Comparison of ENCODE assay signal across 8 cellular contexts in the genomic region with DNA sequence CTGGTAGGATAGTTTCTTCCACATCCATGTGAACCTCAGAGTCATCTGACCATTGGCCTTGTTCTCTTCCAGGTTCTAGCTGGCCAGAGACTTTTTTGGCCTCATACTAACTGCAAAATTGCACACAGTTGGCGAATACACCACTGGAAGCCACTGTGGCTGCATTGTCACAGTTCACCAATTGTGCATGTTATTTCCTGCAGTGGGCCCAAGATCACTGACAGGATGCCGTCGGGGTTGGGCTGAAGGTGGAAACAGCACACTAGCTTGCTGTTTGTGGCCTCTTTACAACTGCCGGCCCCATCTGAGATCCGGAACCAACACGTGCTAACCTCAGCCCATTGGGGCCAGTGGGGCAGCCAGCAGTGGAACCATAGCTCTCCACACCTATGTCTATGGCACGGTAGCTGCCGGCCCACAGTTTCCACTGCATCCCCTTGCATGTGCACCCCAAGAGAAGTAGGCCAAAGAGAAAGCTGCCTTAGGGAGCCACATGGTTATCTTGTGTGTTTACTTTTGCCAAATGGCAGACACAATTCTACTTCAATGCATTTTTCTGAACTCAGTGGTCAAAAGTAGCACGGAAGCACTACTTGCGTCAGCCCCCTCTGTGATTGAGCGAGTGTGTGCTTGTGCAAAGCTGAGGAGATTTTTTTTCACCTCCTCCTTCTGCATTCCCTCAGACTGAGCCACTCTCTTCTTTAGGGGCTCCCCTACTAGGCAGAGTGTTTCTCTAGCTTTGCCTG.
A peak's percentile ranks its signal among the peaks of the same experiment; 100 is the strongest.
DNase-seq lines count a peak whose midpoint lies in the region; ATAC-seq and TF ChIP-seq lines count a peak whose summit lies in the region.

No MANE protein-coding gene starts in this region.

- peak; percentile 17 to 34 for TF ChIP-seq RAD21 in liver (IDR thresholded peaks at IDR 0.05)

- H3K4me1 ChIP-seq in liver (ENCODE audit: control insufficient read depth in 4 of 4, insufficient read depth in 4 of 4, low read length in 3 of 4) (peaks cover 0 to 11% (median 7%) of the 10 kb centered on the region in 4 donors), subcutaneous abdominal adipose tissue (ENCODE audit: control insufficient read depth in 5 of 5, insufficient read depth in 5 of 5, low read length in 5 of 5) (peaks cover 15 to 38% (median 30%) of the 10 kb centered on the region in 5 donors), A673 (ENCODE audit: insufficient read depth, low read length, poor library complexity, severe bottlenecking) (no peaks in the 10 kb centered on the region)

- TF ChIP-seq CTCF in liver (IDR thresholded peaks at IDR 0.05; ENCODE audit: low read depth, low read length, missing input control) (no peak), dorsolateral prefrontal cortex (IDR thresholded peaks at IDR 0.05 in 54 of 56, conservative IDR thresholded peaks at IDR 0.05 in 2 of 56; ENCODE audit: low read depth in 1 of 56, partially characterized antibody in 56 of 56) (no peak), A673 (conservative IDR thresholded peaks at IDR 0.05; ENCODE audit: low read depth, low read length) (no peak)

- POLR2A ChIA-PET in A673 (lab: Charles Lee; ENCODE audit: low non-redundant PET) = no interaction called here

- CTCF ChIA-PET in A673 (lab: Charles Lee) = no interaction called here

- DNase-seq in activated T-cell treated with anti-CD3 and anti-CD28 coated beads for 4 hours = peak; percentile 26
- no peak for DNase-seq in dorsolateral prefrontal cortex
- DNase-seq in H7 = no peak
- no peak for DNase-seq in A673 (ENCODE audit: low spot score)

- ATAC-seq in GM18909 (IDR thresholded peaks at IDR 0.05; ENCODE audit: poor library complexity, unreplicated experiment) = peak; percentile 56
- peak; percentile 60 for ATAC-seq in HG03175 (IDR thresholded peaks at IDR 0.05; ENCODE audit: unreplicated experiment)

- WGBS in liver = 73% methylated on average over 11 of the region's 11 CpGs

- no peak overlapping the region for H3K4me3 ChIP-seq in liver (ENCODE audit: low read depth in 1 of 3, low read length in 3 of 3)
- H3K4me3 ChIP-seq in subcutaneous abdominal adipose tissue (ENCODE audit: low read depth in 1 of 5, low read length in 5 of 5) = peak overlapping the region in 1 of 5 donors; percentile 27
- H3K4me3 ChIP-seq in dorsolateral prefrontal cortex = no peak overlapping the region
- H3K4me3 ChIP-seq in H7 (ENCODE audit: insufficient read depth, low read depth, low read length) = no peak overlapping the region
- no peak overlapping the region for H3K4me3 ChIP-seq in A673 (ENCODE audit: low read depth, low read length, poor library complexity, severe bottlenecking)

- H3K9ac ChIP-seq in liver (ENCODE audit: low read depth in 1 of 2, low read length in 2 of 2) (no peak overlapping the region), subcutaneous abdominal adipose tissue (ENCODE audit: low read length in 5 of 5) (peak overlapping the region in 1 of 5 donors; percentile 15)

- BruUV-seq in A673 (replicated peaks; lab: Mats Ljungman, UMichigan) = no TSS peak

- intact Hi-C loops in dorsolateral prefrontal cortex (cut with DNase I) (no loop called here), A673 (cut with micrococcal nuclease; ENCODE audit: unreplicated experiment) (no loop called here)

- H3K9me3 ChIP-seq in liver (ENCODE audit: control insufficient read depth in 4 of 4, low read length in 3 of 4) = no peaks in the 10 kb centered on the region
- H3K9me3 ChIP-seq in subcutaneous abdominal adipose tissue (ENCODE audit: control insufficient read depth in 5 of 5, low read length in 5 of 5) = no peaks in the 10 kb centered on the region
- no peaks in the 10 kb centered on the region for H3K9me3 ChIP-seq in A673 (ENCODE audit: low read depth, low read length, poor library complexity, severe bottlenecking)

- H3K27me3 ChIP-seq in liver (ENCODE audit: control insufficient read depth in 4 of 4, insufficient read depth in 4 of 4, low read length in 3 of 4) (no peaks in the 10 kb centered on the region), subcutaneous abdominal adipose tissue (ENCODE audit: control insufficient read depth in 5 of 5, insufficient read depth in 4 of 5, low read length in 5 of 5) (no peaks in the 10 kb centered on the region), dorsolateral prefrontal cortex (no peaks in the 10 kb centered on the region), H7 (ENCODE audit: control insufficient read depth, insufficient read depth, low read length) (no peaks in the 10 kb centered on the region), A673 (replicated peaks; ENCODE audit: insufficient read depth, low read depth, low read length, poor library complexity) (no peaks in the 10 kb centered on the region)

- H3K27ac ChIP-seq in liver (ENCODE audit: low read depth in 1 of 2, low read length in 2 of 2) (peak overlapping the region in 1 of 2 donors; percentile 16), subcutaneous abdominal adipose tissue (ENCODE audit: low read depth, low read length) (peak overlapping the region; percentile 54), dorsolateral prefrontal cortex (no peak overlapping the region), A673 (ENCODE audit: low read depth, low read length, poor library complexity, severe bottlenecking) (no peak overlapping the region)

- no peaks in the 10 kb centered on the region for H3K36me3 ChIP-seq in liver (ENCODE audit: control insufficient read depth in 4 of 4, insufficient read depth in 3 of 4, low read depth in 1 of 4, low read length in 3 of 4)
- no peaks in the 10 kb centered on the region for H3K36me3 ChIP-seq in subcutaneous abdominal adipose tissue (ENCODE audit: control insufficient read depth in 5 of 5, insufficient read depth in 5 of 5, low read length in 5 of 5)
- H3K36me3 ChIP-seq in H7 (replicated peaks; ENCODE audit: control insufficient read depth, insufficient read depth, low read length) = no peaks in the 10 kb centered on the region
- no peaks in the 10 kb centered on the region for H3K36me3 ChIP-seq in A673 (ENCODE audit: insufficient read depth, low read length, poor library complexity, severe bottlenecking)

TF ChIP-seq in liver, 16 proteins besides CTCF, POLR2A, EP300 and RAD21:
- TF ChIP-seq, protein P1, sequence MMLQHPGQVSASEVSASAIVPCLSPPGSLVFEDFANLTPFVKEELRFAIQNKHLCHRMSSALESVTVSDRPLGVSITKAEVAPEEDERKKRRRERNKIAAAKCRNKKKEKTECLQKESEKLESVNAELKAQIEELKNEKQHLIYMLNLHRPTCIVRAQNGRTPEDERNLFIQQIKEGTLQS (IDR thresholded peaks at IDR 0.05) = no peak
- TF ChIP-seq GABPA (IDR thresholded peaks at IDR 0.05 in 1 of 2, conservative IDR thresholded peaks at IDR 0.05 in 1 of 2) (no peak), HNF4G (IDR thresholded peaks at IDR 0.05) (no peak), EGR1 (IDR thresholded peaks at IDR 0.05; ENCODE audit: low read depth in 2 of 2) (no peak), SP1 (IDR thresholded peaks at IDR 0.05) (no peak), JUND (IDR thresholded peaks at IDR 0.05) (no peak), FOXA1 (IDR thresholded peaks at IDR 0.05) (no peak), YY1 (IDR thresholded peaks at IDR 0.05) (no peak), FOXA2 (IDR thresholded peaks at IDR 0.05) (no peak), NR2F2 (IDR thresholded peaks at IDR 0.05) (no peak), TAF1 (conservative IDR thresholded peaks at IDR 0.05) (no peak)
- TF ChIP-seq, protein P2, sequence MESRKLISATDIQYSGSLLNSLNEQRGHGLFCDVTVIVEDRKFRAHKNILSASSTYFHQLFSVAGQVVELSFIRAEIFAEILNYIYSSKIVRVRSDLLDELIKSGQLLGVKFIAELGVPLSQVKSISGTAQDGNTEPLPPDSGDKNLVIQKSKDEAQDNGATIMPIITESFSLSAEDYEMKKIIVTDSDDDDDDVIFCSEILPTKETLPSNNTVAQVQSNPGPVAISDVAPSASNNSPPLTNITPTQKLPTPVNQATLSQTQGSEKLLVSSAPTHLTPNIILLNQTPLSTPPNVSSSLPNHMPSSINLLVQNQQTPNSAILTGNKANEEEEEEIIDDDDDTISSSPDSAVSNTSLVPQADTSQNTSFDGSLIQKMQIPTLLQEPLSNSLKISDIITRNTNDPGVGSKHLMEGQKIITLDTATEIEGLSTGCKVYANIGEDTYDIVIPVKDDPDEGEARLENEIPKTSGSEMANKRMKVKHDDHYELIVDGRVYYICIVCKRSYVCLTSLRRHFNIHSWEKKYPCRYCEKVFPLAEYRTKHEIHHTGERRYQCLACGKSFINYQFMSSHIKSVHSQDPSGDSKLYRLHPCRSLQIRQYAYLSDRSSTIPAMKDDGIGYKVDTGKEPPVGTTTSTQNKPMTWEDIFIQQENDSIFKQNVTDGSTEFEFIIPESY (IDR thresholded peaks at IDR 0.05) = no peak
- TF ChIP-seq, protein P3, sequence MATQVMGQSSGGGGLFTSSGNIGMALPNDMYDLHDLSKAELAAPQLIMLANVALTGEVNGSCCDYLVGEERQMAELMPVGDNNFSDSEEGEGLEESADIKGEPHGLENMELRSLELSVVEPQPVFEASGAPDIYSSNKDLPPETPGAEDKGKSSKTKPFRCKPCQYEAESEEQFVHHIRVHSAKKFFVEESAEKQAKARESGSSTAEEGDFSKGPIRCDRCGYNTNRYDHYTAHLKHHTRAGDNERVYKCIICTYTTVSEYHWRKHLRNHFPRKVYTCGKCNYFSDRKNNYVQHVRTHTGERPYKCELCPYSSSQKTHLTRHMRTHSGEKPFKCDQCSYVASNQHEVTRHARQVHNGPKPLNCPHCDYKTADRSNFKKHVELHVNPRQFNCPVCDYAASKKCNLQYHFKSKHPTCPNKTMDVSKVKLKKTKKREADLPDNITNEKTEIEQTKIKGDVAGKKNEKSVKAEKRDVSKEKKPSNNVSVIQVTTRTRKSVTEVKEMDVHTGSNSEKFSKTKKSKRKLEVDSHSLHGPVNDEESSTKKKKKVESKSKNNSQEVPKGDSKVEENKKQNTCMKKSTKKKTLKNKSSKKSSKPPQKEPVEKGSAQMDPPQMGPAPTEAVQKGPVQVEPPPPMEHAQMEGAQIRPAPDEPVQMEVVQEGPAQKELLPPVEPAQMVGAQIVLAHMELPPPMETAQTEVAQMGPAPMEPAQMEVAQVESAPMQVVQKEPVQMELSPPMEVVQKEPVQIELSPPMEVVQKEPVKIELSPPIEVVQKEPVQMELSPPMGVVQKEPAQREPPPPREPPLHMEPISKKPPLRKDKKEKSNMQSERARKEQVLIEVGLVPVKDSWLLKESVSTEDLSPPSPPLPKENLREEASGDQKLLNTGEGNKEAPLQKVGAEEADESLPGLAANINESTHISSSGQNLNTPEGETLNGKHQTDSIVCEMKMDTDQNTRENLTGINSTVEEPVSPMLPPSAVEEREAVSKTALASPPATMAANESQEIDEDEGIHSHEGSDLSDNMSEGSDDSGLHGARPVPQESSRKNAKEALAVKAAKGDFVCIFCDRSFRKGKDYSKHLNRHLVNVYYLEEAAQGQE (IDR thresholded peaks at IDR 0.05) = no peak
- TF ChIP-seq, protein P4, sequence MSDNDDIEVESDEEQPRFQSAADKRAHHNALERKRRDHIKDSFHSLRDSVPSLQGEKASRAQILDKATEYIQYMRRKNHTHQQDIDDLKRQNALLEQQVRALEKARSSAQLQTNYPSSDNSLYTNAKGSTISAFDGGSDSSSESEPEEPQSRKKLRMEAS (IDR thresholded peaks at IDR 0.05) = no peak
